ENCODE assay signal across 8 cellular contexts in the genomic region with DNA sequence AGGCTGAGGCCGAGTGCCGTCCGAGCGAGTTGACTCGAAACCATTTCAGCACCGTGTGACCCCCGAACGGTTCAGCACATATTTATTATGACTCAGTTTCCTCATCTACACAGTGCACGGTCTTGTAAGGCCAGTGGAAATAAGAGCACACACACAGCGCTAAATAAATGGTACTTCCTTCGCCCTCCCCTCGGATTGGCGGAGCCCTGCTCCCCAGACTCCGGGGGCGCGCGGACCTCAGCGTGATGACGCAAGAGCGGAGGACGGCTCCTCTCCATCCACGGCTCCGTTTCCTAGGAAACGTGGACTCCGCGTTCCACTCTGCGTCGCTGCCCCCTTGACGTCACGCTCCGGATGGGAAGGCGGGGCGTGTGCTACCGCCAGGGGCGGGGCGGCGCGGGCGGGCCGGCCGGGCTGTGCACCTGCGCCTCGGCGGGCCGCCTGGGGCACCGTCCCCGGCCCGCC. TPM values are rescaled to one million over a fixed set of nuclear protein-coding genes. Genes with fewer than 3 reads are reported as not detected.
DNase-seq lines count a peak whose midpoint lies in the region; ATAC-seq and TF ChIP-seq lines count a peak whose summit lies in the region.

A gene with protein sequence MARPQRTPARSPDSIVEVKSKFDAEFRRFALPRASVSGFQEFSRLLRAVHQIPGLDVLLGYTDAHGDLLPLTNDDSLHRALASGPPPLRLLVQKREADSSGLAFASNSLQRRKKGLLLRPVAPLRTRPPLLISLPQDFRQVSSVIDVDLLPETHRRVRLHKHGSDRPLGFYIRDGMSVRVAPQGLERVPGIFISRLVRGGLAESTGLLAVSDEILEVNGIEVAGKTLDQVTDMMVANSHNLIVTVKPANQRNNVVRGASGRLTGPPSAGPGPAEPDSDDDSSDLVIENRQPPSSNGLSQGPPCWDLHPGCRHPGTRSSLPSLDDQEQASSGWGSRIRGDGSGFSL (plus strand): TSS at position 397 of the 465 bp plus-strand sequence. CDS start 79 bp downstream, outside the sequence.

- H3K4me1 ChIP-seq in hepatocyte (ENCODE audit: insufficient read depth), result peaks cover 4% of the 10 kb centered on the region

- H3K9me2 ChIP-seq in hepatocyte (replicated peaks; ENCODE audit: insufficient read depth), result no peaks in the 10 kb centered on the region

- TF ChIP-seq CTCF in astrocyte of the cerebellum (IDR thresholded peaks at IDR 0.05; ENCODE audit: low read depth, low read length, missing control alignments), result no peak
- TF ChIP-seq CTCF in hepatocyte (IDR thresholded peaks at IDR 0.05; ENCODE audit: poor library complexity), result no peak

- no peaks in the 10 kb centered on the region for H3K36me3 ChIP-seq in hepatocyte (replicated peaks; ENCODE audit: insufficient read depth, low read depth)

- H2AFZ ChIP-seq in hepatocyte, result peak within 1 kb of the TSS; percentile 88

- peaks cover 7% of the 10 kb centered on the region for H3K79me2 ChIP-seq in hepatocyte

- H3K9me3 ChIP-seq in hepatocyte (ENCODE audit: low read depth), result no peaks in the 10 kb centered on the region

- ATAC-seq in GM18505 (IDR thresholded peaks at IDR 0.05; ENCODE audit: unreplicated experiment) (peak; percentile 70), HG03025 (IDR thresholded peaks at IDR 0.05; ENCODE audit: low FRiP score, unreplicated experiment) (peak; percentile 66)

- peak within 1 kb of the TSS; percentile 86 for H3K4me2 ChIP-seq in hepatocyte

- DNase-seq in NCI-H2029 treated with DMSO at 0.1 percent for 48 hours (lab: John Stamatoyannopoulos, UW), result peak; percentile 7
- DNase-seq in T1000 (lab: John Stamatoyannopoulos, UW), result peak; percentile 86
- DNase-seq in astrocyte of the cerebellum (ENCODE audit: low read depth), result peak; percentile 91
- DNase-seq in hepatocyte (ENCODE audit: low spot score), result peak; percentile 98
- DNase-seq in renal cortical epithelial cell (ENCODE audit: low read depth), result peak; percentile 87
- DNase-seq in OCI-M2 (lab: John Stamatoyannopoulos, UW; ENCODE audit: unreplicated experiment), result no peak

- H4K20me1 ChIP-seq in hepatocyte (ENCODE audit: insufficient read depth, poor library complexity, severe bottlenecking), result no peaks in the 10 kb centered on the region

- H3K4me3 ChIP-seq in astrocyte of the cerebellum (ENCODE audit: low read depth, low read length), result peak within 1 kb of the TSS; percentile 90
- H3K4me3 ChIP-seq in hepatocyte, result peak within 1 kb of the TSS; percentile 74

- H3K27ac ChIP-seq in hepatocyte, result peak within 1 kb of the TSS; percentile 90

- no peaks in the 10 kb centered on the region for H3K27me3 ChIP-seq in hepatocyte

- no peak for TF ChIP-seq POLR2A in GM18505 (IDR thresholded peaks at IDR 0.05; ENCODE audit: borderline replicate concordance, extremely low read depth, insufficient read depth, insufficient read length)

- 1% methylated on average over 30 of the region's 48 CpGs for WGBS in hepatocyte (ENCODE audit: low lambda C conversion rate, missing lambda C conversion rate)

- in situ Hi-C loops in astrocyte of the cerebellum (cut with HindIII; ENCODE audit: low sequenced_read_pairs), result no loop called here

RNA-seq across cellular contexts. Expression of the gene that starts here (rescaled TPM):
- 1.1 and 1.4 TPM in 2 replicates for total RNA-seq in hepatocyte
- polyA plus RNA-seq in hepatocyte, result 1.8 and 3.0 TPM in 2 replicates
- 2.8 and 16.1 TPM in 2 replicates for total RNA-seq in renal cortical epithelial cell
